ENCODE assay signal across 25 cellular contexts in genomic region chr4:184351560-184352451, GRCh38.
A peak's percentile ranks its signal among the peaks of the same experiment; 100 is the strongest.
DNase-seq lines count a peak whose midpoint lies in the region; ATAC-seq, FAIRE-seq and TF ChIP-seq lines count a peak whose summit lies in the region.
"Had no signal": no experiment of that assay in that cellular context is flagged by ENCODE, and none has a peak within 500 bp of the region (broad histone marks: within the 10 kb centered on the region; RNA-seq: fewer than 3 reads in every experiment).

No MANE protein-coding gene starts in this region.

- H3K4me3 Mint-ChIP-seq in naive thymus-derived CD8-positive, alpha-beta T cell: no peak overlapping the region
- H3K4me3 Mint-ChIP-seq: CD8-positive, alpha-beta memory T cell; T-cell had no signal

- peak overlapping the region; percentile 62 for H3K4me3 ChIP-seq in GM06990 (replicated peaks; ENCODE audit: low read depth, low read length)
- H3K4me3 ChIP-seq in MM.1S (ENCODE audit: low read length): no peak overlapping the region
- H3K4me3 ChIP-seq in neutrophil (ENCODE audit: low read depth in 1 of 2, low read length in 1 of 2): no peak overlapping the region
- H3K4me3 ChIP-seq in PC-3 (ENCODE audit: low read length): no peak overlapping the region
- H3K4me3 ChIP-seq: GM23248, PC-9 had no signal

- no peak for ATAC-seq in PC-3
- ATAC-seq in naive thymus-derived CD8-positive, alpha-beta T cell: no peak
- ATAC-seq: SK-N-SH treated with all-trans-retinoic acid at 6 μM for 48 hours, T-cell had no signal

- no peak for TF ChIP-seq CTCF in GM06990 (IDR thresholded peaks at IDR 0.05; ENCODE audit: insufficient read depth, low read length, poor library complexity, severe bottlenecking)
- TF ChIP-seq CTCF in MM.1S (IDR thresholded peaks at IDR 0.05; ENCODE audit: low read length): no peak
- no peak for TF ChIP-seq CTCF in neutrophil (IDR thresholded peaks at IDR 0.05)
- TF ChIP-seq CTCF in PC-3 (conservative IDR thresholded peaks at IDR 0.05; ENCODE audit: low read depth, low read length): no peak

- no peaks in the 10 kb centered on the region for H3K9me3 ChIP-seq in MM.1S (replicated peaks; ENCODE audit: insufficient read depth, low read length)
- H3K9me3 ChIP-seq in neutrophil: no peaks in the 10 kb centered on the region
- no peaks in the 10 kb centered on the region for H3K9me3 ChIP-seq in PC-3 (ENCODE audit: low read length)

- H3K9ac ChIP-seq in MM.1S (ENCODE audit: low read length): no peak overlapping the region
- no peak overlapping the region for H3K9ac ChIP-seq in PC-3 (ENCODE audit: low read length)
- H3K9ac ChIP-seq: GM23248 had no signal

- H4K20me1 ChIP-seq in MM.1S (ENCODE audit: insufficient read depth, low read length): no peaks in the 10 kb centered on the region
- no peaks in the 10 kb centered on the region for H4K20me1 ChIP-seq in PC-3 (ENCODE audit: low read length)

- FAIRE-seq in GM12892 (lab: Jason Lieb, UNC): no peak
- FAIRE-seq: D721Med had no signal

- peaks cover 35% of the 10 kb centered on the region for H3K4me1 ChIP-seq in MM.1S (ENCODE audit: low read length)
- H3K4me1 ChIP-seq in neutrophil (ENCODE audit: control insufficient read depth in 1 of 2, insufficient read depth in 1 of 2, low read depth in 1 of 2, low read length in 1 of 2): peaks cover 90 to 99% of the 10 kb centered on the region in 2 experiments
- peaks cover 26% of the 10 kb centered on the region for H3K4me1 ChIP-seq in PC-3 (ENCODE audit: insufficient read depth, low read length)

- no peak overlapping the region for H3K4me2 ChIP-seq in MM.1S (ENCODE audit: low read depth, low read length)
- H3K4me2 ChIP-seq in PC-3 (ENCODE audit: low read length): no peak overlapping the region
- H3K4me2 ChIP-seq: PC-9 had no signal

- peaks cover 0 to 4% (median 0%) of the 10 kb centered on the region in 5 donors for H3K27me3 Mint-ChIP-seq in naive thymus-derived CD8-positive, alpha-beta T cell

- DNase-seq in GM06990 (ENCODE audit: extremely low read depth, insufficient read length) (no peak), GM12892 (ENCODE audit: insufficient read length) (no peak), MM.1S (peak; percentile 4), inferior parietal cortex (ENCODE audit: extremely low spot score) (no peak), PC-3 (no peak)
- no peak for DNase-seq in naive thymus-derived CD8-positive, alpha-beta T cell
- DNase-seq: C1 segment of cervical spinal cord; CD8-positive, alpha-beta memory T cell; DMS79; GM23248; HCEC 1CT; NCI-H1092 treated with DMSO at 0.1 percent for 48 hours; NCI-H1694 treated with DMSO at 0.1 percent for 48 hours; NCI-H2107; NCI-H510A; NCI-H774; PC-9; SIG-M5; T-cell had no signal

- H3K27ac ChIP-seq in MM.1S (ENCODE audit: low read length): no peak overlapping the region
- peak overlapping the region; percentile 65 for H3K27ac ChIP-seq in neutrophil
- H3K27ac ChIP-seq in PC-3 (ENCODE audit: low read length): no peak overlapping the region
- H3K27ac ChIP-seq: GM23248, HL-60, PC-9, RWPE1 had no signal

- no peaks in the 10 kb centered on the region for H3K9me2 ChIP-seq in MM.1S (replicated peaks; ENCODE audit: insufficient read depth, low read length)
- H3K9me2 ChIP-seq in PC-3 (replicated peaks; ENCODE audit: low read length): no peaks in the 10 kb centered on the region

- H3K27me3 ChIP-seq in GM06990 (replicated peaks; ENCODE audit: control insufficient read depth, insufficient read depth, low read length) (no peaks in the 10 kb centered on the region), MM.1S (replicated peaks; ENCODE audit: insufficient read depth, low read length) (no peaks in the 10 kb centered on the region), neutrophil (no peaks in the 10 kb centered on the region), PC-3 (ENCODE audit: low read length) (no peaks in the 10 kb centered on the region)

- peaks cover 8 to 65% (median 19%) of the 10 kb centered on the region in 4 donors for H3K4me1 Mint-ChIP-seq in naive thymus-derived CD8-positive, alpha-beta T cell

- no peaks in the 10 kb centered on the region for H3K79me2 ChIP-seq in MM.1S (ENCODE audit: low read length)
- no peaks in the 10 kb centered on the region for H3K79me2 ChIP-seq in PC-3 (ENCODE audit: low read length)

- no peaks in the 10 kb centered on the region for H3K36me3 Mint-ChIP-seq in naive thymus-derived CD8-positive, alpha-beta T cell
- H3K36me3 Mint-ChIP-seq: IgD-negative memory B cell, T-cell had no signal

- no peak overlapping the region for H2AFZ ChIP-seq in MM.1S (ENCODE audit: low read length)
- no peak overlapping the region for H2AFZ ChIP-seq in PC-3 (ENCODE audit: low read length)
- H2AFZ ChIP-seq: GM23248, PC-9 had no signal

- H3K9me3 Mint-ChIP-seq in naive thymus-derived CD8-positive, alpha-beta T cell: no peaks in the 10 kb centered on the region
- H3K9me3 Mint-ChIP-seq: T-cell had no signal

- H3K36me3 ChIP-seq in GM06990 (ENCODE audit: control insufficient read depth, insufficient read depth, low read length) (peaks cover 4% of the 10 kb centered on the region), MM.1S (replicated peaks; ENCODE audit: insufficient read depth, low read length) (no peaks in the 10 kb centered on the region), neutrophil (no peaks in the 10 kb centered on the region), PC-3 (ENCODE audit: low read depth, low read length) (no peaks in the 10 kb centered on the region)

- peak; percentile 55; the same call in 1 of the 2 replicates for TF ChIP-seq POLR2A in GM12892 (IDR thresholded peaks at IDR 0.05; ENCODE audit: low read depth, low read length)

- POLR2A ChIA-PET in PC-3 (lab: Charles Lee; ENCODE audit: unreplicated experiment): no interaction called here
- POLR2A ChIA-PET in naive thymus-derived CD8-positive, alpha-beta T cell (lab: Charles Lee): interaction anchor here (0.9 kb wide), 1 partner anchor 9 kb away, joined by 3 read pairs; no protein-coding TSS in a partner anchor

- H3F3A ChIP-seq in MM.1S (ENCODE audit: insufficient read depth, low read length) (peaks cover 30% of the 10 kb centered on the region), PC-3 (ENCODE audit: low read length, unreplicated experiment) (no peaks in the 10 kb centered on the region)

- intact Hi-C loops in PC-3 (cut with micrococcal nuclease): no loop called here

- CTCF ChIA-PET in PC-3 (lab: Charles Lee): no interaction called here

- no peak overlapping the region for H3K27ac Mint-ChIP-seq in naive thymus-derived CD8-positive, alpha-beta T cell
- H3K27ac Mint-ChIP-seq: CD8-positive, alpha-beta memory T cell; IgD-negative memory B cell; T-cell had no signal

- BruUV-seq in PC-3 (replicated peaks; lab: Mats Ljungman, UMichigan): no TSS peak
